In the genomic region with DNA sequence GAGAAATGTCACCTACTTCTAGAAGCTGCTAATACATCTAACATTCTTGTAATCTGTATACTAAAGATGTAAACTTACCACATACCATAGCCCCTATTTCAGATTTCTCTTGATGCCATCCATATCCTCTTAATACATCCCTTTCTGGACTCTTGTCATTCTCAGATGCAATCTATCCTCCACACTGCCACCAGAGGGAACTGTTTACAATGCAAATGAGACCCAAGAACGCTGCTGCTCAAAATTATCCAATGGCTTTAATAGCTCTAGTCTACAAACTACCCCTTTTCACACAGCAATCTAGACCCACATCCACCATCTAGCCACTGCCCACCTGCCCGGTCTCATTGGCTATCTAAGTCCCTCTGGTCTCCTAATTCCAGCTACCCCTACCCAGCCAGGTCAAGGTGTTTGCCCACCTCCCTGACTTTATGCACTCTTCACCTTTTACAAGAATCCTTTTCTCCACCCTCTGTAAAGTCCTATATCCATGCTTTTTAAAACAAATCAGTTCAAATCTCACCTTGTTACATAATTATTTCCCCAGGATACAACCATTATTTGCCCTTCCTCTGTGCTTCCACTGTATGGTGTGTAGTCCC, we compare ENCODE assay signal across 8 cellular contexts. TPM values are rescaled to one million over a fixed set of nuclear protein-coding genes. Genes with fewer than 3 reads are reported as not detected.
DNase-seq lines count a peak whose midpoint lies in the region; ATAC-seq and TF ChIP-seq lines count a peak whose summit lies in the region.

No MANE protein-coding gene starts in this region.

- POLR2A ChIA-PET in HEK293 (lab: Yijun Ruan, JAX) = interaction anchor here (1.0 to 1.1 kb wide), 3 partner anchors 15 to 61 kb away, joined by 5 to 9 read pairs (median 6); partner anchors contain the start of genes COQ3 and FAXC

- no peak overlapping the region for H3K4me3 Mint-ChIP-seq in stimulated activated naive CD8-positive, alpha-beta T cell treated with anti-CD3 and anti-CD28 coated beads, Interleukin-15, amount 100 ng/mL, for 72 hours

- DNase-seq in AG08395 (ENCODE audit: low spot score) = peak; percentile 53
- peak; percentile 17 for DNase-seq in GM04504 (ENCODE audit: low read depth)
- peak; percentile 37 for DNase-seq in MV-4-11 (lab: John Stamatoyannopoulos, UW)
- DNase-seq in UCSD-AML1 (lab: John Stamatoyannopoulos, UW; ENCODE audit: unreplicated experiment) = peak; percentile 19
- DNase-seq in glomerular endothelial cell (ENCODE audit: extremely low read depth, low read depth, low spot score) = peak; percentile 23
- peak in 1 of 2 donors; percentile 13 for DNase-seq in stimulated activated naive CD8-positive, alpha-beta T cell treated with anti-CD3 and anti-CD28 coated beads, Interleukin-15, amount 100 ng/mL, for 72 hours
- DNase-seq in gastrocnemius medialis = no peak

- no peak for TF ChIP-seq POLR2A in gastrocnemius medialis (IDR thresholded peaks at IDR 0.05)

- H3K4me3 ChIP-seq in HEK293 (ENCODE audit: low read depth, low read length) (no peak overlapping the region), gastrocnemius medialis (no peak overlapping the region)

- intact Hi-C loops in gastrocnemius medialis (cut with DNase I; ENCODE audit: low total_unique reads) = no loop called here

- H3K4me1 ChIP-seq in HEK293 (ENCODE audit: control insufficient read depth, insufficient read depth, low read length) = no peaks in the 10 kb centered on the region
- H3K4me1 ChIP-seq in gastrocnemius medialis = peaks cover 0 to 3% of the 10 kb centered on the region in 2 donors

- TF ChIP-seq CTCF in HEK293 (tag by site-specific recombination; IDR thresholded peaks at IDR 0.05) = no peak; the same call in 1 of the 2 replicates
- peak in 1 of 5 experiments; percentile 14 for TF ChIP-seq CTCF in gastrocnemius medialis (IDR thresholded peaks at IDR 0.05 in 4 of 5, conservative IDR thresholded peaks at IDR 0.05 in 1 of 5)

- H3K9me3 ChIP-seq in HEK293 (ENCODE audit: control insufficient read depth, insufficient read depth, low read depth, low read length) (no peaks in the 10 kb centered on the region), gastrocnemius medialis (no peaks in the 10 kb centered on the region)

- no peak overlapping the region for H3K27ac Mint-ChIP-seq in stimulated activated naive CD8-positive, alpha-beta T cell treated with anti-CD3 and anti-CD28 coated beads, Interleukin-15, amount 100 ng/mL, for 72 hours

- CTCF ChIA-PET in HEK293 (lab: Yijun Ruan, JAX) = interaction anchor here (0.6 to 1.9 kb wide), 29 partner anchors 9 to 1151 kb away, joined by 3 to 15 read pairs (median 4); partner anchors contain the start of genes COQ3 and PNISR

- H3K27ac ChIP-seq in HEK293 (ENCODE audit: extremely low read depth, low read depth, low read length) = no peak overlapping the region
- no peak overlapping the region for H3K27ac ChIP-seq in gastrocnemius medialis

- H3K36me3 ChIP-seq in HEK293 (ENCODE audit: control insufficient read depth in 2 of 2, insufficient read depth in 1 of 2, low read length in 2 of 2) (peaks cover 0 to 33% of the 10 kb centered on the region in 2 experiments), gastrocnemius medialis (no peaks in the 10 kb centered on the region)

- in situ Hi-C loops in gastrocnemius medialis (cut with MboI; ENCODE audit: low sequenced_read_pairs in 4 of 4) = no loop called here

- H3K4me1 Mint-ChIP-seq in stimulated activated naive CD8-positive, alpha-beta T cell treated with anti-CD3 and anti-CD28 coated beads, Interleukin-15, amount 100 ng/mL, for 72 hours = peaks cover 5% of the 10 kb centered on the region

- ATAC-seq in stimulated activated naive CD8-positive, alpha-beta T cell treated with anti-CD3 and anti-CD28 coated beads, Interleukin-15, amount 100 ng/mL, for 72 hours = peak; percentile 62
- ATAC-seq in gastrocnemius medialis = no peak

- peaks cover 40% of the 10 kb centered on the region for H3K27me3 Mint-ChIP-seq in stimulated activated naive CD8-positive, alpha-beta T cell treated with anti-CD3 and anti-CD28 coated beads, Interleukin-15, amount 100 ng/mL, for 72 hours

- H3K27me3 ChIP-seq in gastrocnemius medialis = no peaks in the 10 kb centered on the region

- no peaks in the 10 kb centered on the region for H3K9me3 Mint-ChIP-seq in stimulated activated naive CD8-positive, alpha-beta T cell treated with anti-CD3 and anti-CD28 coated beads, Interleukin-15, amount 100 ng/mL, for 72 hours

TF ChIP-seq in HEK293, 187 proteins besides CTCF, POLR2A, EP300 and RAD21:
- TF ChIP-seq ZNF2 (tag by site-specific recombination; IDR thresholded peaks at IDR 0.05) = 0 out of 2 replicates have a peak, but pooled peaks have one; percentile 56
- TF ChIP-seq ZNF792 (tag by site-specific recombination; IDR thresholded peaks at IDR 0.05) = no peak
- 0 out of 2 replicates have a peak, but pooled peaks have one; percentile 50 for TF ChIP-seq ZNF660 (tag by site-specific recombination; IDR thresholded peaks at IDR 0.05)
- peak; percentile 78 for TF ChIP-seq ZNF654 (tag by site-specific recombination; IDR thresholded peaks at IDR 0.05; ENCODE audit: low read depth)

RNA-seq across cellular contexts. Expression of gene FAXC, which starts 14.8 kb away (rescaled TPM):
- total RNA-seq in glomerular endothelial cell (0.82 and 2.5 TPM in 2 replicates), gastrocnemius medialis (1 to 10 TPM in 1 of 4 donors, under 1 TPM in 2, not detected in 1; 0.20 to 1.5 (median 0.80) TPM)

RNA-seq across cellular contexts. Expression of gene COQ3, which starts 59.4 kb away (rescaled TPM):
- total RNA-seq in glomerular endothelial cell (2.0 and 3.6 TPM in 2 replicates), gastrocnemius medialis (10 to 100 TPM in 1 of 4 donors, 1 to 10 TPM in 3; 4.2 to 11.4 (median 7.3) TPM)

Comparison
In these comparisons a context has a peak if more than half of its experiments do, and no peak if none do; other contexts are left out.
1. DNase-seq: peak in AG08395 (single experiment), GM04504 (single experiment), MV-4-11 (single experiment), UCSD-AML1 (single experiment) and glomerular endothelial cell (single experiment); none in gastrocnemius medialis (0 of 2).